In genomic region chr12:96314723-96315122, GRCh38 we compare ENCODE assay signal across 20 cellular contexts.
DNase-seq lines count a peak whose midpoint lies in the region; ATAC-seq and TF ChIP-seq lines count a peak whose summit lies in the region.
"Had no signal": no experiment of that assay in that cellular context is flagged by ENCODE, and none has a peak within 500 bp of the region (broad histone marks: within the 10 kb centered on the region; RNA-seq: fewer than 3 reads in every experiment).

No MANE protein-coding gene starts in this region.

- peak; percentile 14 for ATAC-seq in T-helper 17 cell
- ATAC-seq in body of pancreas: no peak
- ATAC-seq in HG03175 (IDR thresholded peaks at IDR 0.05; ENCODE audit: unreplicated experiment): no peak

- 26 to 32% methylated on average over 2 of the region's 2 CpGs for WGBS in GM23248 (ENCODE audit: low coverage in 1 of 2, low lambda C conversion rate in 2 of 2, missing lambda C conversion rate in 2 of 2), 2 experiments
- 46% methylated on average over 2 of the region's 2 CpGs for WGBS in smooth muscle cell (ENCODE audit: low lambda C conversion rate)
- WGBS in body of pancreas, 2 donors: 80 to 84% methylated on average over 2 of the region's 2 CpGs

- H3K4me1 Mint-ChIP-seq in T-helper 17 cell: peaks cover 5% of the 10 kb centered on the region

- H3K9me2 ChIP-seq in GM23248 (ENCODE audit: insufficient read depth): no peaks in the 10 kb centered on the region

- TF ChIP-seq POLR2A in body of pancreas (IDR thresholded peaks at IDR 0.05): no peak

- H3F3A ChIP-seq in GM23248 (ENCODE audit: insufficient read depth): peaks cover 37% of the 10 kb centered on the region
- H3F3A ChIP-seq in smooth muscle cell (ENCODE audit: low read depth): no peaks in the 10 kb centered on the region

- H2AFZ ChIP-seq in GM23248 (no peak overlapping the region), smooth muscle cell (ENCODE audit: low read depth) (no peak overlapping the region)

- DNase-seq in GM23248 (no peak), T-helper 17 cell (no peak), fibroblast of the aortic adventitia (ENCODE audit: low read depth) (peak; percentile 27), smooth muscle cell (lab: John Stamatoyannopoulos, UW; ENCODE audit: unreplicated experiment) (no peak), anterior cingulate cortex (lab: John Stamatoyannopoulos, UW) (no peak), body of pancreas (no peak)
- DNase-seq: activated CD8-positive, alpha-beta memory T cell treated with anti-CD3 and anti-CD28 coated beads for 24 hours; colonic mucosa; Kasumi-1; left ventricle myocardium inferior; NCI-H1417 treated with DMSO at 0.1 percent for 48 hours; NCI-H226; NK-92 treated with Interleukin-12 subunit alpha and Interleukin-12 subunit beta, amount 100 ng/mL, for 24 hours; RPMI8226; WERI-Rb-1 had no signal

- no peak overlapping the region for H3K4me3 ChIP-seq in GM23248
- no peak overlapping the region for H3K4me3 ChIP-seq in fibroblast of the aortic adventitia (ENCODE audit: low read depth, low read length)
- no peak overlapping the region for H3K4me3 ChIP-seq in smooth muscle cell
- H3K4me3 ChIP-seq in body of pancreas: no peak overlapping the region
- H3K4me3 ChIP-seq: ascending aorta, colonic mucosa, left ventricle myocardium inferior had no signal

- H3K27me3 Mint-ChIP-seq in T-helper 17 cell: no peaks in the 10 kb centered on the region
- H3K27me3 Mint-ChIP-seq: progenitor cell of endocrine pancreas had no signal

- no peaks in the 10 kb centered on the region for H3K27me3 ChIP-seq in GM23248 (replicated peaks; ENCODE audit: insufficient read depth)
- H3K27me3 ChIP-seq in smooth muscle cell (ENCODE audit: low read depth): no peaks in the 10 kb centered on the region
- H3K27me3 ChIP-seq in body of pancreas: no peaks in the 10 kb centered on the region
- H3K27me3 ChIP-seq: ascending aorta, BLaER1, colonic mucosa, suprapubic skin had no signal

- H3K4me1 ChIP-seq in GM23248 (ENCODE audit: insufficient read depth): peaks cover 15% of the 10 kb centered on the region; the same call in 1 of the 2 replicates
- H3K4me1 ChIP-seq in smooth muscle cell (ENCODE audit: low read depth): peaks cover 10% of the 10 kb centered on the region
- H3K4me1 ChIP-seq in body of pancreas: peaks cover 6% of the 10 kb centered on the region
- H3K4me1 ChIP-seq: BLaER1, colonic mucosa had no signal

- TF ChIP-seq CTCF in fibroblast of the aortic adventitia (IDR thresholded peaks at IDR 0.05; ENCODE audit: insufficient read depth, low read length) (no peak), smooth muscle cell (IDR thresholded peaks at IDR 0.05; ENCODE audit: borderline replicate concordance, insufficient read depth, poor library complexity, severe bottlenecking) (no peak), body of pancreas (IDR thresholded peaks at IDR 0.05) (no peak)

- peaks cover 4% of the 10 kb centered on the region for H3K36me3 Mint-ChIP-seq in T-helper 17 cell (ENCODE audit: low read depth)

- in situ Hi-C loops in GM23248 (cut with MboI): no loop called here

- H3K9me3 ChIP-seq in GM23248 (ENCODE audit: low read depth) (no peaks in the 10 kb centered on the region), T-helper 17 cell (ENCODE audit: control insufficient read depth, low read length, poor library complexity, severe bottlenecking) (no peaks in the 10 kb centered on the region), smooth muscle cell (replicated peaks; ENCODE audit: low read depth) (no peaks in the 10 kb centered on the region), body of pancreas (no peaks in the 10 kb centered on the region)
- H3K9me3 ChIP-seq: ascending aorta, BLaER1, colonic mucosa, suprapubic skin had no signal

- 0 out of 2 replicates have a peak overlapping the region, but pooled peaks have one; percentile 5 for H3K27ac ChIP-seq in GM23248
- peak overlapping the region; percentile 6 for H3K27ac ChIP-seq in smooth muscle cell (ENCODE audit: low read depth)
- H3K27ac ChIP-seq in body of pancreas: no peak overlapping the region
- H3K27ac ChIP-seq: ascending aorta, BLaER1, colonic mucosa, left ventricle myocardium inferior, suprapubic skin, WERI-Rb-1 had no signal

- no peak overlapping the region for H3K4me3 Mint-ChIP-seq in T-helper 17 cell

- H3K9ac ChIP-seq in GM23248: no peak overlapping the region
- no peak overlapping the region for H3K9ac ChIP-seq in smooth muscle cell (ENCODE audit: low read depth)
- H3K9ac ChIP-seq: BLaER1 had no signal

- H3K27ac Mint-ChIP-seq in T-helper 17 cell: no peak overlapping the region

- intact Hi-C loops in body of pancreas (cut with DNase I): no loop called here

- H4K20me1 ChIP-seq in GM23248 (ENCODE audit: insufficient read depth) (peaks cover 3% of the 10 kb centered on the region; the same call in 1 of the 2 replicates), smooth muscle cell (ENCODE audit: low read depth) (peaks cover 10% of the 10 kb centered on the region)

- H3K4me2 ChIP-seq in GM23248 (ENCODE audit: unreplicated experiment) (no peak overlapping the region), smooth muscle cell (peak overlapping the region; percentile 83)

- H3K79me2 ChIP-seq in GM23248 (ENCODE audit: insufficient read depth): peaks cover 78% of the 10 kb centered on the region
- peaks cover 40% of the 10 kb centered on the region for H3K79me2 ChIP-seq in smooth muscle cell (ENCODE audit: low read depth)

- H3K36me3 ChIP-seq in GM23248 (ENCODE audit: low read depth) (peaks cover 33% of the 10 kb centered on the region), smooth muscle cell (ENCODE audit: low read depth) (peaks cover 5% of the 10 kb centered on the region), body of pancreas (replicated peaks in 1 of 2; ENCODE audit: insufficient read depth in 1 of 2, low read depth in 2 of 2) (no peaks in the 10 kb centered on the region)
- H3K36me3 ChIP-seq: ascending aorta, colonic mucosa had no signal

Comparison
In these comparisons a context has a peak if more than half of its experiments do, and no peak if none do; other contexts are left out.
1. H3K27ac ChIP-seq: peak in GM23248 (single experiment) and smooth muscle cell (single experiment); none in body of pancreas (0 of 4).